Comparison of ENCODE assay signal across 1 cellular context in genomic region chr6:53544500-53545308, GRCh38.
TF ChIP-seq lines count a peak whose summit lies in the region.

GCLC (minus strand) TSS chr6:53545101; CDS start chr6:53544645, 456 bp downstream.

TF ChIP-seq in HepG2, 621 proteins besides CTCF, POLR2A, EP300 and RAD21 (continued from another document and continues in another):
- TF ChIP-seq USF2 (IDR thresholded peaks at IDR 0.05; ENCODE audit: low read depth, low read length) (no peak), USF2 (CRISPR knock-in tag; IDR thresholded peaks at IDR 0.05; ENCODE audit: borderline replicate concordance) (no peak), CERS6 (CRISPR knock-in tag; IDR thresholded peaks at IDR 0.05) (no peak), ZNF121 (CRISPR knock-in tag; IDR thresholded peaks at IDR 0.05) (peak; percentile 37; the same call in 1 of the 2 replicates), ARNT2 (CRISPR knock-in tag; IDR thresholded peaks at IDR 0.05; ENCODE audit: low read depth) (peak; percentile 93), ZFP36L1 (CRISPR knock-in tag; IDR thresholded peaks at IDR 0.05) (peak; percentile 92), ZNF563 (CRISPR knock-in tag; IDR thresholded peaks at IDR 0.05) (peak; percentile 98), HMG20A (CRISPR knock-in tag; IDR thresholded peaks at IDR 0.05; ENCODE audit: borderline replicate concordance) (no peak; the same call in 1 of the 2 replicates), ZNF362 (CRISPR knock-in tag; IDR thresholded peaks at IDR 0.05; ENCODE audit: borderline replicate concordance) (peak; percentile 67), NFE2L2 (IDR thresholded peaks at IDR 0.05; ENCODE audit: low read length) (no peak), BCL3 (CRISPR knock-in tag; IDR thresholded peaks at IDR 0.05) (peak; percentile 84), ZMAT3 (CRISPR knock-in tag; conservative IDR thresholded peaks at IDR 0.05) (peak; percentile 90), ZNF274 (CRISPR knock-in tag; IDR thresholded peaks at IDR 0.05) (peak; percentile 56), ZKSCAN1 (IDR thresholded peaks at IDR 0.05; ENCODE audit: low read length) (peak; percentile 53; the same call in 1 of the 2 replicates), ELF1 (CRISPR knock-in tag; IDR thresholded peaks at IDR 0.05) (peak; percentile 84), TCF7L2 (IDR thresholded peaks at IDR 0.05; ENCODE audit: low read depth, low read length) (no peak), ARID3A (IDR thresholded peaks at IDR 0.05; ENCODE audit: low read depth, low read length) (peak; percentile 81), ZMAT5 (CRISPR knock-in tag; IDR thresholded peaks at IDR 0.05; ENCODE audit: borderline replicate concordance, low read depth) (no peak), ZNF574 (CRISPR knock-in tag; IDR thresholded peaks at IDR 0.05) (peak; percentile 86), ZNF280D (CRISPR knock-in tag; IDR thresholded peaks at IDR 0.05) (no peak), ZBTB7B (CRISPR knock-in tag; IDR thresholded peaks at IDR 0.05) (peak; percentile 78), RXRA (CRISPR knock-in tag; IDR thresholded peaks at IDR 0.05) (peak; percentile 79), MLX (CRISPR knock-in tag; IDR thresholded peaks at IDR 0.05) (peak; percentile 77), GMEB1 (CRISPR knock-in tag; IDR thresholded peaks at IDR 0.05; ENCODE audit: borderline replicate concordance) (peak; percentile 88), ZNF589 (CRISPR knock-in tag; conservative IDR thresholded peaks at IDR 0.05) (peak; percentile 83; the same call in 1 of the 2 replicates), SNAPC2 (CRISPR knock-in tag; IDR thresholded peaks at IDR 0.05) (peak; percentile 71), CSRNP2 (CRISPR knock-in tag; conservative IDR thresholded peaks at IDR 0.05; ENCODE audit: low read depth) (0 out of 2 replicates have a peak, but pooled peaks have one; percentile 69), ATF7-NPFF (CRISPR knock-in tag; IDR thresholded peaks at IDR 0.05; ENCODE audit: low read depth) (peak; percentile 86; the same call in 1 of the 2 replicates), REPIN1 (CRISPR knock-in tag; IDR thresholded peaks at IDR 0.05; ENCODE audit: borderline replicate concordance, low read depth) (peak; percentile 55), MAFK (conservative IDR thresholded peaks at IDR 0.05 in 1 of 2, IDR thresholded peaks at IDR 0.05 in 1 of 2; ENCODE audit: low read length in 2 of 2) (no peak), SETDB1 (CRISPR knock-in tag; IDR thresholded peaks at IDR 0.05; ENCODE audit: borderline replicate concordance) (no peak), ZKSCAN8 (CRISPR knock-in tag; IDR thresholded peaks at IDR 0.05; ENCODE audit: borderline replicate concordance) (peak; percentile 76), UBTF (CRISPR knock-in tag; IDR thresholded peaks at IDR 0.05) (peak; percentile 94), NR1H2 (CRISPR knock-in tag; IDR thresholded peaks at IDR 0.05; ENCODE audit: borderline replicate concordance, low read depth) (no peak)
